Comparison of ENCODE assay signal across 10 cellular contexts in the genomic region with DNA sequence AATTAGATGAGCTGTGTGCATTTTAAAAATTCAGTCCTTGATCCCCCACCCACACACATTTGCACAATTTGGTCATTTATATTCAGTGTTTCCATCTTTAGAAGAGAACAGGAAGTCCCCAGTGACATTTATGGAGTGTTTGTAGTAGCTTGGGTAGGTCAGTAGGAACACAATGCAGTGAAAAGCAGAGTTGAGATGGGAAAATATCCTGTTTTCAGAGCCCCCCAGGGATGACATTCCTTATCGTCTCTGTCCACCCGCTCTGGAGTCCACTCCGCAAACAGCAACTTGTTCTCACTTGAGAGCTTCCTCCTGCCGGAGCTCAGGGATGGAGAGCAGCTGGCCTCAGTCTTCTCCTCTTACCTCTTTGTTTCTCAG.
DNase-seq lines count a peak whose midpoint lies in the region; ATAC-seq, FAIRE-seq and TF ChIP-seq lines count a peak whose summit lies in the region.
"Had no signal": no experiment of that assay in that cellular context is flagged by ENCODE, and none has a peak within 500 bp of the region (broad histone marks: within the 10 kb centered on the region; RNA-seq: fewer than 3 reads in every experiment).

No MANE protein-coding gene starts in this region.

- H3K27me3 ChIP-seq in stomach smooth muscle (ENCODE audit: control insufficient read depth in 1 of 2, insufficient read depth in 2 of 2, low read length in 2 of 2) (no peaks in the 10 kb centered on the region), testis (no peaks in the 10 kb centered on the region)

- H3K27ac ChIP-seq in stomach smooth muscle (ENCODE audit: low read length): peak overlapping the region; percentile 94
- H3K27ac ChIP-seq in testis: peak overlapping the region in 1 of 2 donors; percentile 16

- H3K36me3 ChIP-seq in stomach smooth muscle (ENCODE audit: control insufficient read depth in 2 of 2, insufficient read depth in 2 of 2, low read length in 2 of 2) (peaks cover 0 to 4% of the 10 kb centered on the region in 2 donors), testis (ENCODE audit: low read depth, missing control alignments) (no peaks in the 10 kb centered on the region)

- H3K4me1 Mint-ChIP-seq in activated T-helper 2 cell treated with anti-CD3 and anti-CD28 coated beads, Interferon-gamma antibody, Interleukin-2, Interleukin-4, amounts not matched to agents 10 μg/mL and 5 μg/mL and 100 μg/mL, durations not matched to agents 14 hours and 24 hours and 36 hours (ENCODE audit: low read depth): peaks cover 85% of the 10 kb centered on the region

- ATAC-seq in HG03342 (IDR thresholded peaks at IDR 0.05; ENCODE audit: unreplicated experiment): no peak
- ATAC-seq: A549 had no signal

- H3K4me3 ChIP-seq in stomach smooth muscle (ENCODE audit: low read length in 2 of 2): peak overlapping the region in 1 of 2 donors; percentile 35
- no peak overlapping the region for H3K4me3 ChIP-seq in testis
- H3K4me3 ChIP-seq: A549 had no signal

- no peak for FAIRE-seq in H54 (lab: Jason Lieb, UNC)
- FAIRE-seq: A549 had no signal

- H3K9me3 ChIP-seq in stomach smooth muscle (ENCODE audit: control insufficient read depth in 2 of 2, low read length in 2 of 2): no peaks in the 10 kb centered on the region
- H3K9me3 ChIP-seq in testis: no peaks in the 10 kb centered on the region
- H3K9me3 ChIP-seq: A549 had no signal

- WGBS in testis, 2 donors: 27 to 40% methylated on average over 4 of the region's 4 CpGs

- no peak for TF ChIP-seq CTCF in testis (IDR thresholded peaks at IDR 0.05)

- H3K27ac Mint-ChIP-seq in activated T-helper 2 cell treated with anti-CD3 and anti-CD28 coated beads, Interferon-gamma antibody, Interleukin-2, Interleukin-4, amounts not matched to agents 10 μg/mL and 5 μg/mL and 100 μg/mL, durations not matched to agents 14 hours and 24 hours and 36 hours: peak overlapping the region; percentile 90

- H3K4me3 Mint-ChIP-seq in activated T-helper 2 cell treated with anti-CD3 and anti-CD28 coated beads, Interferon-gamma antibody, Interleukin-2, Interleukin-4, amounts not matched to agents 10 μg/mL and 5 μg/mL and 100 μg/mL, durations not matched to agents 14 hours and 24 hours and 36 hours (ENCODE audit: low read depth): peak overlapping the region; percentile 74

- DNase-seq in SIG-M5 treated with dmso at 0.1 percent for 504 hours (lab: John Stamatoyannopoulos, UW; ENCODE audit: unreplicated experiment): peak; percentile 31
- no peak for DNase-seq in SIG-M5 (lab: John Stamatoyannopoulos, UW)
- no peak for DNase-seq in activated T-helper 2 cell treated with anti-CD3 and anti-CD28 coated beads, Interferon-gamma antibody, Interleukin-2, Interleukin-4, amounts not matched to agents 10 μg/mL and 5 μg/mL and 100 μg/mL, durations not matched to agents 14 hours and 24 hours and 36 hours (ENCODE audit: low spot score)
- peak; percentile 24 for DNase-seq in inferior parietal cortex (ENCODE audit: extremely low spot score)
- DNase-seq in testis: no peak
- no peak for DNase-seq in H54 (ENCODE audit: insufficient read length, low spot score)
- DNase-seq: central memory CD4-positive, alpha-beta T cell had no signal

- H3K36me3 Mint-ChIP-seq in activated T-helper 2 cell treated with anti-CD3 and anti-CD28 coated beads, Interferon-gamma antibody, Interleukin-2, Interleukin-4, amounts not matched to agents 10 μg/mL and 5 μg/mL and 100 μg/mL, durations not matched to agents 14 hours and 24 hours and 36 hours (ENCODE audit: low read depth): peaks cover 83% of the 10 kb centered on the region

- H3K27me3 Mint-ChIP-seq in activated T-helper 2 cell treated with anti-CD3 and anti-CD28 coated beads, Interferon-gamma antibody, Interleukin-2, Interleukin-4, amounts not matched to agents 10 μg/mL and 5 μg/mL and 100 μg/mL, durations not matched to agents 14 hours and 24 hours and 36 hours (ENCODE audit: low read depth): no peaks in the 10 kb centered on the region

- H3K4me1 ChIP-seq in stomach smooth muscle (ENCODE audit: control insufficient read depth, insufficient read depth, low read length) (peaks cover 79% of the 10 kb centered on the region), testis (peaks cover 75% of the 10 kb centered on the region)

- no peak for TF ChIP-seq POLR2A in testis (IDR thresholded peaks at IDR 0.05)
- no peak for TF ChIP-seq POLR2A in H54 (IDR thresholded peaks at IDR 0.05; ENCODE audit: low read depth, low read length)

- peak overlapping the region in 1 of 2 donors; percentile 13 for H3K9ac ChIP-seq in stomach smooth muscle (ENCODE audit: low read length in 2 of 2)

- intact Hi-C loops in activated T-helper 2 cell treated with anti-CD3 and anti-CD28 coated beads, Interferon-gamma antibody, Interleukin-2, Interleukin-4, amounts not matched to agents 10 μg/mL and 5 μg/mL and 100 μg/mL, durations not matched to agents 14 hours and 24 hours and 36 hours (cut with micrococcal nuclease): loop anchor here (1.0 to 2.0 kb wide), 5 partner anchors 8 to 140 kb away; no protein-coding TSS in a partner anchor
- intact Hi-C loops in testis (cut with DNase I; ENCODE audit: low total_unique reads): no loop called here

- no peaks in the 10 kb centered on the region for H3K9me3 Mint-ChIP-seq in activated T-helper 2 cell treated with anti-CD3 and anti-CD28 coated beads, Interferon-gamma antibody, Interleukin-2, Interleukin-4, amounts not matched to agents 10 μg/mL and 5 μg/mL and 100 μg/mL, durations not matched to agents 14 hours and 24 hours and 36 hours

Comparison
In these comparisons a context has a peak if more than half of its experiments do, and no peak if none do; other contexts are left out.
1. DNase-seq: peak in SIG-M5 treated with dmso at 0.1 percent for 504 hours (single experiment) and inferior parietal cortex (single experiment); none in SIG-M5 (single experiment), activated T-helper 2 cell treated with anti-CD3 and anti-CD28 coated beads, Interferon-gamma antibody, Interleukin-2, Interleukin-4, amounts not matched to agents 10 μg/mL and 5 μg/mL and 100 μg/mL, durations not matched to agents 14 hours and 24 hours and 36 hours (single experiment), testis (single experiment) and H54 (single experiment).